In genomic region chr11:72456651-72457050, GRCh38 we compare ENCODE assay signal across 28 cellular contexts.
"Had no signal": no experiment of that assay in that cellular context is flagged by ENCODE, and none has a peak within 500 bp of the region (broad histone marks: within the 10 kb centered on the region; RNA-seq: fewer than 3 reads in every experiment).

No MANE protein-coding gene starts in this region.

- ATAC-seq: natural killer cell; psoas muscle; right cardiac atrium; right lobe of liver; stimulated activated effector memory CD8-positive, alpha-beta T cell treated with anti-CD3 and anti-CD28 coated beads, Interleukin-12 subunit alpha, Interleukin-12 subunit beta, amount 100 ng/mL, for 72 hours; stimulated activated naive B cell treated with anti-CD40 and anti-IgM and Interleukin-4, amounts not matched to agents 10 μg/mL and 1 μg/mL and 100 μg/mL, for 72 hours had no signal

- H3K27me3 ChIP-seq: neural progenitor cell, ovary, right lobe of liver, sigmoid colon, thyroid gland, tibial nerve, upper lobe of left lung, vagina had no signal

- H3K36me3 Mint-ChIP-seq: natural killer cell; neural progenitor cell; stimulated activated effector memory CD8-positive, alpha-beta T cell treated with anti-CD3 and anti-CD28 coated beads, Interleukin-12 subunit alpha, Interleukin-12 subunit beta, amount 100 ng/mL, for 72 hours; stimulated activated naive B cell treated with anti-CD40 and anti-IgM and Interleukin-4, amounts not matched to agents 10 μg/mL and 1 μg/mL and 100 μg/mL, for 72 hours had no signal

- DNase-seq: natural killer cell; occipital lobe; ovary; posterior cingulate gyrus; psoas muscle; right cardiac atrium; right lobe of liver; sigmoid colon; small intestine; stimulated activated CD4-positive, alpha-beta T cell treated with anti-CD3 and anti-CD28 coated beads, Interleukin-15, amount 100 ng/mL, for 24 hours; stimulated activated CD4-positive, alpha-beta T cell treated with anti-CD3 and anti-CD28 coated beads, Interleukin-2, amount 100 ng/mL, for 24 hours; stimulated activated CD4-positive, alpha-beta T cell treated with anti-CD3 and anti-CD28 coated beads, Interleukin-2, amount 100 ng/mL, for 48 hours; stimulated activated CD4-positive, alpha-beta T cell treated with anti-CD3 and anti-CD28 coated beads, Interleukin-4, amount 100 ng/mL, for 24 hours; stimulated activated naive B cell treated with anti-CD40 and anti-IgM and Interleukin-4, amounts not matched to agents 10 μg/mL and 1 μg/mL and 100 μg/mL, for 72 hours; stimulated activated naive CD4-positive, alpha-beta T cell treated with Interleukin-2 at 50 U/mL for 16 hours; stomach; thyroid gland; trophoblast cell; upper lobe of left lung had no signal

- H3K4me1 Mint-ChIP-seq: natural killer cell; neural progenitor cell; stimulated activated effector memory CD8-positive, alpha-beta T cell treated with anti-CD3 and anti-CD28 coated beads, Interleukin-12 subunit alpha, Interleukin-12 subunit beta, amount 100 ng/mL, for 72 hours; stimulated activated naive B cell treated with anti-CD40 and anti-IgM and Interleukin-4, amounts not matched to agents 10 μg/mL and 1 μg/mL and 100 μg/mL, for 72 hours had no signal

- H2AFZ ChIP-seq: neural progenitor cell, parathyroid adenoma had no signal

- H3K79me2 ChIP-seq: parathyroid adenoma had no signal

- H3K4me3 ChIP-seq: neural progenitor cell, ovary, psoas muscle, right lobe of liver, sigmoid colon, stomach, thoracic aorta, thyroid gland, tibial nerve, upper lobe of left lung, vagina had no signal

- H3K4me2 ChIP-seq: neural progenitor cell had no signal

- H3K4me3 Mint-ChIP-seq: natural killer cell; nephron; neural progenitor cell; stimulated activated effector memory CD8-positive, alpha-beta T cell treated with anti-CD3 and anti-CD28 coated beads, Interleukin-12 subunit alpha, Interleukin-12 subunit beta, amount 100 ng/mL, for 72 hours; stimulated activated naive B cell treated with anti-CD40 and anti-IgM and Interleukin-4, amounts not matched to agents 10 μg/mL and 1 μg/mL and 100 μg/mL, for 72 hours; stimulated activated naive CD8-positive, alpha-beta T cell treated with anti-CD3 and anti-CD28 coated beads, Interleukin-15, Interleukin-2, amounts not matched to agents 100 ng/mL and 50 ng/mL, for 24 hours had no signal

- H3K27ac ChIP-seq: neural progenitor cell, ovary, parathyroid adenoma, psoas muscle, right lobe of liver, sigmoid colon, stomach, thoracic aorta, thyroid gland, tibial nerve, upper lobe of left lung, vagina had no signal

- H3K4me1 ChIP-seq: neural progenitor cell, parathyroid adenoma, psoas muscle, right lobe of liver, sigmoid colon, stomach, thyroid gland, tibial nerve, upper lobe of left lung, vagina had no signal

- H3K27ac Mint-ChIP-seq: natural killer cell; nephron; neural progenitor cell; progenitor cell of endocrine pancreas; stimulated activated effector memory CD8-positive, alpha-beta T cell treated with anti-CD3 and anti-CD28 coated beads, Interleukin-12 subunit alpha, Interleukin-12 subunit beta, amount 100 ng/mL, for 72 hours; stimulated activated naive B cell treated with anti-CD40 and anti-IgM and Interleukin-4, amounts not matched to agents 10 μg/mL and 1 μg/mL and 100 μg/mL, for 72 hours; stimulated activated naive CD8-positive, alpha-beta T cell treated with anti-CD3 and anti-CD28 coated beads, Interleukin-15, Interleukin-2, amounts not matched to agents 100 ng/mL and 50 ng/mL, for 24 hours had no signal

- H3K36me3 ChIP-seq: neural progenitor cell, ovary, right lobe of liver, sigmoid colon, stomach, thoracic aorta, thyroid gland, tibial nerve, upper lobe of left lung, vagina had no signal

- H3K9me3 Mint-ChIP-seq: natural killer cell; nephron; neural progenitor cell; stimulated activated effector memory CD8-positive, alpha-beta T cell treated with anti-CD3 and anti-CD28 coated beads, Interleukin-12 subunit alpha, Interleukin-12 subunit beta, amount 100 ng/mL, for 72 hours; stimulated activated naive B cell treated with anti-CD40 and anti-IgM and Interleukin-4, amounts not matched to agents 10 μg/mL and 1 μg/mL and 100 μg/mL, for 72 hours; stimulated activated naive CD8-positive, alpha-beta T cell treated with anti-CD3 and anti-CD28 coated beads, Interleukin-15, Interleukin-2, amounts not matched to agents 100 ng/mL and 50 ng/mL, for 24 hours had no signal
